11 cellular contexts compared by ENCODE assay signal in the genomic region with DNA sequence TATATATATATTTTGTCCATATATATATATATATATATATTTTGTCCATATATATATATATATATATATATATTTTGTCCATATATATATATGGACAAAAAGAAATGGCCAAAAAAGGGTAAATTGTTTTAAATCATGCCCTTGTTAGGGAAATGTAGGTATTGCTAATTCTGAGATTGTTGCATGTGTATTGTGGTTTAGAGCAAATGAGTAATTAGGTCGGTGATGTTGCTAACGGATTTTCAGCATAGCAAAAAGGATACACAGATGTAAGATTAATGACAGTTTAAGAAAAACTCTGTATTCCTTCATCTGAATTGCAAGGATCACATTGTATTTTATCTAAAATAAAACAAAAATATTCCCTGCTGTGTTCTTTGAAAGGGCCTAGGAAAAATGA.
"Had no signal": no experiment of that assay in that cellular context is flagged by ENCODE, and none has a peak within 500 bp of the region (broad histone marks: within the 10 kb centered on the region; RNA-seq: fewer than 3 reads in every experiment).

No MANE protein-coding gene starts in this region.

- H3K27me3 Mint-ChIP-seq: naive B cell had no signal

- H3K9me3 Mint-ChIP-seq: naive B cell had no signal

- H3K9me3 ChIP-seq: ascending aorta, esophagus muscularis mucosa, right atrium auricular region, transverse colon had no signal

- H3K4me3 ChIP-seq: ascending aorta, esophagus muscularis mucosa, right atrium auricular region, skin epidermis, transverse colon had no signal

- H3K4me3 Mint-ChIP-seq: naive B cell had no signal

- FAIRE-seq: bronchial epithelial cell had no signal

- H3K27ac Mint-ChIP-seq: naive B cell had no signal

- H3K27ac ChIP-seq: ascending aorta, esophagus muscularis mucosa, right atrium auricular region, skin epidermis, transverse colon had no signal

- H3K4me1 ChIP-seq: ascending aorta, esophagus muscularis mucosa, right atrium auricular region, transverse colon had no signal

- H3K27me3 ChIP-seq: ascending aorta, esophagus muscularis mucosa, right atrium auricular region, transverse colon had no signal

- DNase-seq: activated CD4-positive, alpha-beta T cell treated with anti-CD3 and anti-CD28 coated beads for 4 hours; activated effector memory CD4-positive, alpha-beta T cell treated with anti-CD3 and anti-CD28 coated beads, Interleukin-2, amount 50 U/mL, for 16 hours; naive B cell; stimulated activated CD4-positive, alpha-beta T cell treated with anti-CD3 and anti-CD28 coated beads, Interleukin-4, amount 100 ng/mL, for 4 hours; T-helper 9 cell; transverse colon had no signal
